In the genomic region with DNA sequence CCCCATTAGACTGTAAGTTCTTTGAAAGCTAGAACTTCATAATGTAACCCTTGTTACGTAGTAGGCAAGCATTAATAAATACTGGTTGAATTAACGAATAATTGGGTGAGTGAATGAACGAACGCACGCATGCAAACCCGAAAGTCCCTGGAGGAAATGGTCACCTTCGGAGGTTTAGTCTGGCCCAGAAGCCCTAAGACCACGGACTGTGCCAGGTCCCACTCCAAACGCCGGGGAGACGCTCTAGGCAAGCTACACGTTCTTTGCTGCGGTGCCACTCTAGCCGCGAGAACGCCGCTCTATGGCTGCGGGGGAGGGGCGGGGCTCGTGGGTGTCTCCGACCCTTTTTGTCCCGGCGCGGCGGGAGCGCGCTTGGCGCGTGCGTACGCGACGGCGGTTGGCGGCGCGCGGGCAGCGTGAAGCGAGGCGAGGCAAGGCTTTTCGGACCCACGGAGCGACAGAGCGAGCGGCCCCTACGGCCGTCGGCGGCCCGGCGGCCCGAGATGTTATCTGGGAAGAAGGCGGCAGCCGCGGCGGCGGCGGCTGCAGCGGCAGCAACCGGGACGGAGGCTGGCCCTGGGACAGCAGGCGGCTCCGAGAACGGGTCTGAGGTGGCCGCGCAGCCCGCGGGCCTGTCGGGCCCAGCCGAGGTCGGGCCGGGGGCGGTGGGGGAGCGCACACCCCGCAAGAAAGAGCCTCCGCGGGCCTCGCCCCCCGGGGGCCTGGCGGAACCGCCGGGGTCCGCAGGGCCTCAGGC, we compare ENCODE assay signal across 1 cellular context.
TF ChIP-seq lines count a peak whose summit lies in the region.

A gene (plus strand): TSS at position 375 of the 757 bp plus-strand sequence. CDS start 129 bp downstream, at position 504.

TF ChIP-seq in HEK293, 187 proteins besides CTCF, POLR2A, EP300 and RAD21 (continued from another document and continues in another):
- TF ChIP-seq, protein P1, sequence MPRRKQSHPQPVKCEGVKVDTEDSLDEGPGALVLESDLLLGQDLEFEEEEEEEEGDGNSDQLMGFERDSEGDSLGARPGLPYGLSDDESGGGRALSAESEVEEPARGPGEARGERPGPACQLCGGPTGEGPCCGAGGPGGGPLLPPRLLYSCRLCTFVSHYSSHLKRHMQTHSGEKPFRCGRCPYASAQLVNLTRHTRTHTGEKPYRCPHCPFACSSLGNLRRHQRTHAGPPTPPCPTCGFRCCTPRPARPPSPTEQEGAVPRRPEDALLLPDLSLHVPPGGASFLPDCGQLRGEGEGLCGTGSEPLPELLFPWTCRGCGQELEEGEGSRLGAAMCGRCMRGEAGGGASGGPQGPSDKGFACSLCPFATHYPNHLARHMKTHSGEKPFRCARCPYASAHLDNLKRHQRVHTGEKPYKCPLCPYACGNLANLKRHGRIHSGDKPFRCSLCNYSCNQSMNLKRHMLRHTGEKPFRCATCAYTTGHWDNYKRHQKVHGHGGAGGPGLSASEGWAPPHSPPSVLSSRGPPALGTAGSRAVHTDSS (tag by site-specific recombination; IDR thresholded peaks at IDR 0.05), result no peak; the same call in 1 of the 2 replicates
- TF ChIP-seq SALL2 (tag by site-specific recombination; IDR thresholded peaks at IDR 0.05; ENCODE audit: borderline replicate concordance) (no peak), ZNF174 (tag by site-specific recombination; IDR thresholded peaks at IDR 0.05) (no peak), IKZF3 (tag by site-specific recombination; IDR thresholded peaks at IDR 0.05) (peak; percentile 58), ZNF114 (tag by site-specific recombination; IDR thresholded peaks at IDR 0.05) (no peak), ZNF529 (tag by site-specific recombination; IDR thresholded peaks at IDR 0.05; ENCODE audit: insufficient replicate concordance) (no peak), GFI1B (tag by site-specific recombination; IDR thresholded peaks at IDR 0.05) (no peak), ZNF37A (tag by site-specific recombination; IDR thresholded peaks at IDR 0.05) (no peak), ZNF433 (tag by site-specific recombination; IDR thresholded peaks at IDR 0.05; ENCODE audit: low read depth) (no peak), ZNF521 (tag by site-specific recombination; IDR thresholded peaks at IDR 0.05) (no peak), ZNF626 (tag by site-specific recombination; IDR thresholded peaks at IDR 0.05) (peak; percentile 83; the same call in 1 of the 2 replicates), ZBTB7A (tag by site-specific recombination; IDR thresholded peaks at IDR 0.05; ENCODE audit: low read depth) (peak; percentile 94), ZBTB8A (tag by site-specific recombination; IDR thresholded peaks at IDR 0.05) (peak; percentile 53), ZNF335 (tag by site-specific recombination; conservative IDR thresholded peaks at IDR 0.05) (peak; percentile 79), ZNF585B (tag by site-specific recombination; IDR thresholded peaks at IDR 0.05) (no peak), YY2 (tag by site-specific recombination; IDR thresholded peaks at IDR 0.05) (peak; percentile 61; the same call in 1 of the 2 replicates), ZNF501 (tag by site-specific recombination; IDR thresholded peaks at IDR 0.05) (peak; percentile 96), ZNF416 (tag by site-specific recombination; IDR thresholded peaks at IDR 0.05) (no peak), ZNF175 (tag by site-specific recombination; IDR thresholded peaks at IDR 0.05) (no peak), ZFP37 (tag by site-specific recombination; IDR thresholded peaks at IDR 0.05) (peak; percentile 90; the same call in 1 of the 2 replicates), ZNF561 (tag by site-specific recombination; IDR thresholded peaks at IDR 0.05; ENCODE audit: borderline replicate concordance) (peak; percentile 89; the same call in 1 of the 2 replicates), ZSCAN16 (tag by site-specific recombination; IDR thresholded peaks at IDR 0.05) (0 out of 2 replicates have a peak, but pooled peaks have one; percentile 7), ZNF571 (tag by site-specific recombination; IDR thresholded peaks at IDR 0.05) (no peak), ZNF624 (tag by site-specific recombination; IDR thresholded peaks at IDR 0.05) (no peak), ZNF350 (tag by site-specific recombination; IDR thresholded peaks at IDR 0.05) (no peak), ZNF23 (tag by site-specific recombination; IDR thresholded peaks at IDR 0.05; ENCODE audit: borderline replicate concordance) (no peak), ZNF391 (tag by site-specific recombination; IDR thresholded peaks at IDR 0.05; ENCODE audit: borderline replicate concordance, low read depth) (peak; percentile 90; the same call in 1 of the 2 replicates), ZNF830 (tag by site-specific recombination; IDR thresholded peaks at IDR 0.05; ENCODE audit: low read depth) (no peak)
- TF ChIP-seq, protein P2, sequence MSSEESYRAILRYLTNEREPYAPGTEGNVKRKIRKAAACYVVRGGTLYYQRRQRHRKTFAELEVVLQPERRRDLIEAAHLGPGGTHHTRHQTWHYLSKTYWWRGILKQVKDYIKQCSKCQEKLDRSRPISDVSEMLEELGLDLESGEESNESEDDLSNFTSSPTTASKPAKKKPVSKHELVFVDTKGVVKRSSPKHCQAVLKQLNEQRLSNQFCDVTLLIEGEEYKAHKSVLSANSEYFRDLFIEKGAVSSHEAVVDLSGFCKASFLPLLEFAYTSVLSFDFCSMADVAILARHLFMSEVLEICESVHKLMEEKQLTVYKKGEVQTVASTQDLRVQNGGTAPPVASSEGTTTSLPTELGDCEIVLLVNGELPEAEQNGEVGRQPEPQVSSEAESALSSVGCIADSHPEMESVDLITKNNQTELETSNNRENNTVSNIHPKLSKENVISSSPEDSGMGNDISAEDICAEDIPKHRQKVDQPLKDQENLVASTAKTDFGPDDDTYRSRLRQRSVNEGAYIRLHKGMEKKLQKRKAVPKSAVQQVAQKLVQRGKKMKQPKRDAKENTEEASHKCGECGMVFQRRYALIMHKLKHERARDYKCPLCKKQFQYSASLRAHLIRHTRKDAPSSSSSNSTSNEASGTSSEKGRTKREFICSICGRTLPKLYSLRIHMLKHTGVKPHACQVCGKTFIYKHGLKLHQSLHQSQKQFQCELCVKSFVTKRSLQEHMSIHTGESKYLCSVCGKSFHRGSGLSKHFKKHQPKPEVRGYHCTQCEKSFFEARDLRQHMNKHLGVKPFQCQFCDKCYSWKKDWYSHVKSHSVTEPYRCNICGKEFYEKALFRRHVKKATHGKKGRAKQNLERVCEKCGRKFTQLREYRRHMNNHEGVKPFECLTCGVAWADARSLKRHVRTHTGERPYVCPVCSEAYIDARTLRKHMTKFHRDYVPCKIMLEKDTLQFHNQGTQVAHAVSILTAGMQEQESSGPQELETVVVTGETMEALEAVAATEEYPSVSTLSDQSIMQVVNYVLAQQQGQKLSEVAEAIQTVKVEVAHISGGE (tag by site-specific recombination; conservative IDR thresholded peaks at IDR 0.05; ENCODE audit: low read depth), result peak; percentile 73
- TF ChIP-seq, protein P3, sequence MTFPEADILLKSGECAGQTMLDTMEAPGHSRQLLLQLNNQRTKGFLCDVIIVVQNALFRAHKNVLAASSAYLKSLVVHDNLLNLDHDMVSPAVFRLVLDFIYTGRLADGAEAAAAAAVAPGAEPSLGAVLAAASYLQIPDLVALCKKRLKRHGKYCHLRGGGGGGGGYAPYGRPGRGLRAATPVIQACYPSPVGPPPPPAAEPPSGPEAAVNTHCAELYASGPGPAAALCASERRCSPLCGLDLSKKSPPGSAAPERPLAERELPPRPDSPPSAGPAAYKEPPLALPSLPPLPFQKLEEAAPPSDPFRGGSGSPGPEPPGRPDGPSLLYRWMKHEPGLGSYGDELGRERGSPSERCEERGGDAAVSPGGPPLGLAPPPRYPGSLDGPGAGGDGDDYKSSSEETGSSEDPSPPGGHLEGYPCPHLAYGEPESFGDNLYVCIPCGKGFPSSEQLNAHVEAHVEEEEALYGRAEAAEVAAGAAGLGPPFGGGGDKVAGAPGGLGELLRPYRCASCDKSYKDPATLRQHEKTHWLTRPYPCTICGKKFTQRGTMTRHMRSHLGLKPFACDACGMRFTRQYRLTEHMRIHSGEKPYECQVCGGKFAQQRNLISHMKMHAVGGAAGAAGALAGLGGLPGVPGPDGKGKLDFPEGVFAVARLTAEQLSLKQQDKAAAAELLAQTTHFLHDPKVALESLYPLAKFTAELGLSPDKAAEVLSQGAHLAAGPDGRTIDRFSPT (tag by site-specific recombination; IDR thresholded peaks at IDR 0.05), result peak; percentile 95
- TF ChIP-seq, protein P4, sequence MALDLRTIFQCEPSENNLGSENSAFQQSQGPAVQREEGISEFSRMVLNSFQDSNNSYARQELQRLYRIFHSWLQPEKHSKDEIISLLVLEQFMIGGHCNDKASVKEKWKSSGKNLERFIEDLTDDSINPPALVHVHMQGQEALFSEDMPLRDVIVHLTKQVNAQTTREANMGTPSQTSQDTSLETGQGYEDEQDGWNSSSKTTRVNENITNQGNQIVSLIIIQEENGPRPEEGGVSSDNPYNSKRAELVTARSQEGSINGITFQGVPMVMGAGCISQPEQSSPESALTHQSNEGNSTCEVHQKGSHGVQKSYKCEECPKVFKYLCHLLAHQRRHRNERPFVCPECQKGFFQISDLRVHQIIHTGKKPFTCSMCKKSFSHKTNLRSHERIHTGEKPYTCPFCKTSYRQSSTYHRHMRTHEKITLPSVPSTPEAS (tag by site-specific recombination; IDR thresholded peaks at IDR 0.05), result peak; percentile 32; the same call in 1 of the 2 replicates
- TF ChIP-seq, protein P5, sequence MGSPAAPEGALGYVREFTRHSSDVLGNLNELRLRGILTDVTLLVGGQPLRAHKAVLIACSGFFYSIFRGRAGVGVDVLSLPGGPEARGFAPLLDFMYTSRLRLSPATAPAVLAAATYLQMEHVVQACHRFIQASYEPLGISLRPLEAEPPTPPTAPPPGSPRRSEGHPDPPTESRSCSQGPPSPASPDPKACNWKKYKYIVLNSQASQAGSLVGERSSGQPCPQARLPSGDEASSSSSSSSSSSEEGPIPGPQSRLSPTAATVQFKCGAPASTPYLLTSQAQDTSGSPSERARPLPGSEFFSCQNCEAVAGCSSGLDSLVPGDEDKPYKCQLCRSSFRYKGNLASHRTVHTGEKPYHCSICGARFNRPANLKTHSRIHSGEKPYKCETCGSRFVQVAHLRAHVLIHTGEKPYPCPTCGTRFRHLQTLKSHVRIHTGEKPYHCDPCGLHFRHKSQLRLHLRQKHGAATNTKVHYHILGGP (tag by site-specific recombination; IDR thresholded peaks at IDR 0.05), result no peak
- TF ChIP-seq, protein P6, sequence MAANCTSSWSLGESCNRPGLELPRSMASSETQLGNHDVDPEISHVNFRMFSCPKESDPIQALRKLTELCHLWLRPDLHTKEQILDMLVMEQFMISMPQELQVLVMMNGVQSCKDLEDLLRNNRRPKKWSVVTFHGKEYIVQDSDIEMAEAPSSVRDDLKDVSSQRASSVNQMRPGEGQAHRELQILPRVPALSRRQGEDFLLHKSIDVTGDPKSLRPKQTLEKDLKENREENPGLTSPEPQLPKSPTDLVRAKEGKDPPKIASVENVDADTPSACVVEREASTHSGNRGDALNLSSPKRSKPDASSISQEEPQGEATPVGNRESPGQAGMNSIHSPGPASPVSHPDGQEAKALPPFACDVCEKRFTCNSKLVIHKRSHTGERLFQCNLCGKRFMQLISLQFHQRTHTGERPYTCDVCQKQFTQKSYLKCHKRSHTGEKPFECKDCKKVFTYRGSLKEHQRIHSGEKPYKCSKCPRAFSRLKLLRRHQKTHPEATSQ (tag by site-specific recombination; IDR thresholded peaks at IDR 0.05), result 0 out of 2 replicates have a peak, but pooled peaks have one; percentile 37
- TF ChIP-seq, protein P7, sequence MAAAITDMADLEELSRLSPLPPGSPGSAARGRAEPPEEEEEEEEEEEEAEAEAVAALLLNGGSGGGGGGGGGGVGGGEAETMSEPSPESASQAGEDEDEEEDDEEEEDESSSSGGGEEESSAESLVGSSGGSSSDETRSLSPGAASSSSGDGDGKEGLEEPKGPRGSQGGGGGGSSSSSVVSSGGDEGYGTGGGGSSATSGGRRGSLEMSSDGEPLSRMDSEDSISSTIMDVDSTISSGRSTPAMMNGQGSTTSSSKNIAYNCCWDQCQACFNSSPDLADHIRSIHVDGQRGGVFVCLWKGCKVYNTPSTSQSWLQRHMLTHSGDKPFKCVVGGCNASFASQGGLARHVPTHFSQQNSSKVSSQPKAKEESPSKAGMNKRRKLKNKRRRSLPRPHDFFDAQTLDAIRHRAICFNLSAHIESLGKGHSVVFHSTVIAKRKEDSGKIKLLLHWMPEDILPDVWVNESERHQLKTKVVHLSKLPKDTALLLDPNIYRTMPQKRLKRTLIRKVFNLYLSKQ (tag by site-specific recombination; IDR thresholded peaks at IDR 0.05; ENCODE audit: borderline replicate concordance), result no peak
- TF ChIP-seq, protein P8, sequence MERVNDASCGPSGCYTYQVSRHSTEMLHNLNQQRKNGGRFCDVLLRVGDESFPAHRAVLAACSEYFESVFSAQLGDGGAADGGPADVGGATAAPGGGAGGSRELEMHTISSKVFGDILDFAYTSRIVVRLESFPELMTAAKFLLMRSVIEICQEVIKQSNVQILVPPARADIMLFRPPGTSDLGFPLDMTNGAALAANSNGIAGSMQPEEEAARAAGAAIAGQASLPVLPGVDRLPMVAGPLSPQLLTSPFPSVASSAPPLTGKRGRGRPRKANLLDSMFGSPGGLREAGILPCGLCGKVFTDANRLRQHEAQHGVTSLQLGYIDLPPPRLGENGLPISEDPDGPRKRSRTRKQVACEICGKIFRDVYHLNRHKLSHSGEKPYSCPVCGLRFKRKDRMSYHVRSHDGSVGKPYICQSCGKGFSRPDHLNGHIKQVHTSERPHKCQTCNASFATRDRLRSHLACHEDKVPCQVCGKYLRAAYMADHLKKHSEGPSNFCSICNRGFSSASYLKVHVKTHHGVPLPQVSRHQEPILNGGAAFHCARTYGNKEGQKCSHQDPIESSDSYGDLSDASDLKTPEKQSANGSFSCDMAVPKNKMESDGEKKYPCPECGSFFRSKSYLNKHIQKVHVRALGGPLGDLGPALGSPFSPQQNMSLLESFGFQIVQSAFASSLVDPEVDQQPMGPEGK (tag by site-specific recombination; IDR thresholded peaks at IDR 0.05), result peak; percentile 86
- TF ChIP-seq, protein P9, sequence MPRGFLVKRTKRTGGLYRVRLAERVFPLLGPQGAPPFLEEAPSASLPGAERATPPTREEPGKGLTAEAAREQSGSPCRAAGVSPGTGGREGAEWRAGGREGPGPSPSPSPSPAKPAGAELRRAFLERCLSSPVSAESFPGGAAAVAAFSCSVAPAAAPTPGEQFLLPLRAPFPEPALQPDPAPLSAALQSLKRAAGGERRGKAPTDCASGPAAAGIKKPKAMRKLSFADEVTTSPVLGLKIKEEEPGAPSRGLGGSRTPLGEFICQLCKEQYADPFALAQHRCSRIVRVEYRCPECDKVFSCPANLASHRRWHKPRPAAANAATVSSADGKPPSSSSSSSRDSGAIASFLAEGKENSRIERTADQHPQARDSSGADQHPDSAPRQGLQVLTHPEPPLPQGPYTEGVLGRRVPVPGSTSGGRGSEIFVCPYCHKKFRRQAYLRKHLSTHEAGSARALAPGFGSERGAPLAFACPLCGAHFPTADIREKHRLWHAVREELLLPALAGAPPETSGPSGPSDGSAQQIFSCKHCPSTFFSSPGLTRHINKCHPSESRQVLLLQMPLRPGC (tag by site-specific recombination; IDR thresholded peaks at IDR 0.05), result peak; percentile 88
